1 cellular context compared by ENCODE assay signal in the genomic region with DNA sequence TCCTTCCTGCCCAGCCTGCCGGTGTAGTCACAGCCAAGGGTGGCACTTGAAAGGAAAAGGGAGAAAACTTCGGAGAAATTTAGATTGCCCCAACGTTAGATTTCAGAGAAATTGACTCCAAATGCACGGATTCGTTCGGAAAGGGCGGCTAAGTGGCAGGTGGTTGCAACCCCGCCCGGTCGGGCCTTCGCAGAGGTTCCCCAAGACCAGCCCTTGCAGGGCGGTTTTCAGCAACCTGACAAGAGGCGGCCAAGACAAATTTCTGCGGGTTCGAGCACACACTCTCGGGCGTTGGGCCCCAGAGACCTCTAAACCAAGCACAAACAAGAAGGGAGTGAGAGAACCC.
TF ChIP-seq lines count a peak whose summit lies in the region.

No MANE protein-coding gene starts in this region.

TF ChIP-seq in GM23338, 12 proteins besides CTCF, POLR2A, EP300 and RAD21 (continued from another document):
- TF ChIP-seq, protein P1, sequence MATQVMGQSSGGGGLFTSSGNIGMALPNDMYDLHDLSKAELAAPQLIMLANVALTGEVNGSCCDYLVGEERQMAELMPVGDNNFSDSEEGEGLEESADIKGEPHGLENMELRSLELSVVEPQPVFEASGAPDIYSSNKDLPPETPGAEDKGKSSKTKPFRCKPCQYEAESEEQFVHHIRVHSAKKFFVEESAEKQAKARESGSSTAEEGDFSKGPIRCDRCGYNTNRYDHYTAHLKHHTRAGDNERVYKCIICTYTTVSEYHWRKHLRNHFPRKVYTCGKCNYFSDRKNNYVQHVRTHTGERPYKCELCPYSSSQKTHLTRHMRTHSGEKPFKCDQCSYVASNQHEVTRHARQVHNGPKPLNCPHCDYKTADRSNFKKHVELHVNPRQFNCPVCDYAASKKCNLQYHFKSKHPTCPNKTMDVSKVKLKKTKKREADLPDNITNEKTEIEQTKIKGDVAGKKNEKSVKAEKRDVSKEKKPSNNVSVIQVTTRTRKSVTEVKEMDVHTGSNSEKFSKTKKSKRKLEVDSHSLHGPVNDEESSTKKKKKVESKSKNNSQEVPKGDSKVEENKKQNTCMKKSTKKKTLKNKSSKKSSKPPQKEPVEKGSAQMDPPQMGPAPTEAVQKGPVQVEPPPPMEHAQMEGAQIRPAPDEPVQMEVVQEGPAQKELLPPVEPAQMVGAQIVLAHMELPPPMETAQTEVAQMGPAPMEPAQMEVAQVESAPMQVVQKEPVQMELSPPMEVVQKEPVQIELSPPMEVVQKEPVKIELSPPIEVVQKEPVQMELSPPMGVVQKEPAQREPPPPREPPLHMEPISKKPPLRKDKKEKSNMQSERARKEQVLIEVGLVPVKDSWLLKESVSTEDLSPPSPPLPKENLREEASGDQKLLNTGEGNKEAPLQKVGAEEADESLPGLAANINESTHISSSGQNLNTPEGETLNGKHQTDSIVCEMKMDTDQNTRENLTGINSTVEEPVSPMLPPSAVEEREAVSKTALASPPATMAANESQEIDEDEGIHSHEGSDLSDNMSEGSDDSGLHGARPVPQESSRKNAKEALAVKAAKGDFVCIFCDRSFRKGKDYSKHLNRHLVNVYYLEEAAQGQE (IDR thresholded peaks at IDR 0.05; ENCODE audit: unreplicated experiment) = no peak
